ENCODE assay signal across 22 cellular contexts in the genomic region with DNA sequence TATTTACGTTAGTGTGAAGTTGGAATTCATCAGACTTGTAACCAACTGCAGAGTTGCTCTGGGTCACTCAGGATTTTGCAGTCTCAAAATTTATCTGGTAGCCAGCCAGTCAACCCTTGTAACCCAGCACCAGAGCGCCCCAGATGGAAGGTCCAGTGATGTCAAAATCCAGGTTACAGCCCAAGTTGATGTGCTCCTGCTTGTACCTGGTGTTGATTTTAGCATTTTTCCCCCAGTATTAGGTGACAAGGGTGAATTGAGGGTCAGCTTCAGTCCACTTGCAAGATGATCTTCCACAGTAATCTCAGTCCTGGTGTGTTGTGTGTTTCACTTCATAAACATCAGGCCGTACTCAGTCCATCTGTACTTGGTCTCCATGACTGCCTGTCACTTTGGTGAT.
"Had no signal": no experiment of that assay in that cellular context is flagged by ENCODE, and none has a peak within 500 bp of the region (broad histone marks: within the 10 kb centered on the region; RNA-seq: fewer than 3 reads in every experiment).

No MANE protein-coding gene starts in this region.

- H3K27ac ChIP-seq: adrenal gland, breast epithelium, left ventricle myocardium inferior, prostate gland, skin epidermis, upper lobe of left lung had no signal

- H3K4me1 Mint-ChIP-seq: neural crest cell had no signal

- H3K9me3 ChIP-seq: adrenal gland, breast epithelium, left ventricle myocardium inferior, prostate gland, stomach, upper lobe of left lung had no signal

- H3K27me3 ChIP-seq: adrenal gland, breast epithelium, stomach, upper lobe of left lung had no signal

- ATAC-seq: right cardiac atrium had no signal

- H3K36me3 ChIP-seq: breast epithelium, prostate gland had no signal

- H3K9me3 Mint-ChIP-seq: activated naive CD4-positive, alpha-beta T cell treated with anti-CD3 and anti-CD28 coated beads for 36 hours; activated T-helper 2 cell treated with anti-CD3 and anti-CD28 coated beads, Interferon-gamma antibody, Interleukin-2, Interleukin-4, amounts not matched to agents 10 μg/mL and 5 μg/mL and 100 μg/mL, durations not matched to agents 14 hours and 24 hours and 36 hours; neural crest cell; T-helper 2 cell treated with Interferon-gamma antibody and Interleukin-4, amounts not matched to agents 5 μg/mL and 100 μg/mL, for 36 hours had no signal

- H3K27ac Mint-ChIP-seq: activated naive CD4-positive, alpha-beta T cell treated with anti-CD3 and anti-CD28 coated beads for 36 hours; activated T-helper 2 cell treated with anti-CD3 and anti-CD28 coated beads, Interferon-gamma antibody, Interleukin-2, Interleukin-4, amounts not matched to agents 10 μg/mL and 5 μg/mL and 100 μg/mL, durations not matched to agents 14 hours and 24 hours and 36 hours; T-helper 2 cell treated with Interferon-gamma antibody and Interleukin-4, amounts not matched to agents 5 μg/mL and 100 μg/mL, for 36 hours had no signal

- DNase-seq: activated CD4-positive, CD25-positive, alpha-beta regulatory T cell; activated naive CD4-positive, alpha-beta T cell treated with anti-CD3 and anti-CD28 coated beads for 36 hours; activated T-cell treated with anti-CD3 and anti-CD28 coated beads, Interleukin-2, amount 50 U/mL, for 1 hour; adrenal gland; cortex of kidney; erythroblast; foreskin melanocyte; glutamatergic neuron; left ventricle myocardium inferior; mammary epithelial cell; midbrain; right cardiac atrium; stimulated activated CD4-positive, alpha-beta T cell treated with anti-CD3 and anti-CD28 coated beads, Interleukin-15, amount 100 ng/mL, for 24 hours; stimulated activated CD4-positive, alpha-beta T cell treated with anti-CD3 and anti-CD28 coated beads, Interleukin-2, amount 100 ng/mL, for 48 hours; stomach; upper lobe of left lung had no signal

- H3K4me1 ChIP-seq: adrenal gland, breast epithelium, left ventricle myocardium inferior had no signal

- H3K4me3 Mint-ChIP-seq: activated naive CD4-positive, alpha-beta T cell treated with anti-CD3 and anti-CD28 coated beads for 36 hours; neural crest cell; T-helper 2 cell treated with Interferon-gamma antibody and Interleukin-4, amounts not matched to agents 5 μg/mL and 100 μg/mL, for 36 hours had no signal

- H3K4me3 ChIP-seq: adrenal gland, breast epithelium, left ventricle myocardium inferior, prostate gland, skin epidermis, stomach, upper lobe of left lung had no signal
